In the genomic region with DNA sequence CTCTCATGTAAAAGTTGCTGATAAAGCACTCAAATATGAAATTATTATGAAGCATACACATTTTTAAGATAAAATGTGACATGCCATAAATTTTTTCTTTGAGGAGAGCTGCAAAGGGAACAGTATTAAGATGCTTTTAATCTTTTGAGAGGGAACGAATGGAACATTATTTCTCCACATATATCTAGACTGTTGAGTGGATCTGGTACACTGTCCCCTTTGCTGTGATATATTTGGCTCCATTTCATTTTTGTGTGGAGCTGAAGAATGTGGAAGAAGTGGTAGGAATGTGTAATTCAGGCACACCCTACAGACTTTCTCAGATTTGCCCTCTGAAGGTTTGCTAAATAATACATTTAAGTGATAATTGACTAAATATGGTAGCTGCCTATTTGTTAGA, we compare ENCODE assay signal across 14 cellular contexts. TPM values are rescaled to one million over a fixed set of nuclear protein-coding genes. Genes with fewer than 3 reads are reported as not detected.
DNase-seq lines count a peak whose midpoint lies in the region; ATAC-seq and TF ChIP-seq lines count a peak whose summit lies in the region.
"Had no signal": no experiment of that assay in that cellular context is flagged by ENCODE, and none has a peak within 500 bp of the region (broad histone marks: within the 10 kb centered on the region; RNA-seq: fewer than 3 reads in every experiment).

No MANE protein-coding gene starts in this region.

- ATAC-seq in Right ventricle myocardium superior (ENCODE audit: poor library complexity) (peak; percentile 22), left ventricle myocardium superior (no peak), upper lobe of right lung (peak; percentile 50), GM19452 (IDR thresholded peaks at IDR 0.05; ENCODE audit: unreplicated experiment) (no peak)
- ATAC-seq: naive thymus-derived CD8-positive, alpha-beta T cell; T-cell had no signal

- no peak overlapping the region for H3K4me3 ChIP-seq in astrocyte of the cerebellum (ENCODE audit: low read depth, low read length)
- no peak overlapping the region for H3K4me3 ChIP-seq in kidney epithelial cell (ENCODE audit: low read depth, low read length)
- H3K4me3 ChIP-seq in upper lobe of right lung: no peak overlapping the region
- no peak overlapping the region for H3K4me3 ChIP-seq in prostate gland
- H3K4me3 ChIP-seq: skin epidermis, testis had no signal

- H3K4me1 ChIP-seq in upper lobe of right lung: peaks cover 31% of the 10 kb centered on the region
- no peaks in the 10 kb centered on the region for H3K4me1 ChIP-seq in prostate gland (replicated peaks)
- H3K4me1 ChIP-seq: testis had no signal

- WGBS in prostate gland: 85% methylated on average over 1 of the region's 1 CpG

- DNase-seq in Right ventricle myocardium superior (no peak), left ventricle myocardium superior (no peak), astrocyte of the cerebellum (ENCODE audit: low read depth) (no peak), kidney epithelial cell (ENCODE audit: low read depth) (no peak), upper lobe of right lung (no peak), GM10248 (ENCODE audit: extremely low spot score) (no peak), prostate gland (ENCODE audit: low spot score) (no peak)
- DNase-seq: activated T-cell treated with anti-CD3 and anti-CD28 coated beads, Interleukin-2, amount 50 U/mL, for 24 hours; DMS53; naive thymus-derived CD8-positive, alpha-beta T cell; T-cell; testis had no signal

- H3K27ac ChIP-seq in upper lobe of right lung (no peak overlapping the region), prostate gland (no peak overlapping the region)
- H3K27ac ChIP-seq: skin epidermis, testis had no signal

- POLR2A ChIA-PET in GM10248 (lab: Yijun Ruan, JAX): no interaction called here

- no peaks in the 10 kb centered on the region for H3K36me3 ChIP-seq in kidney epithelial cell (ENCODE audit: control insufficient read depth, insufficient read depth, low read length)
- H3K36me3 ChIP-seq in upper lobe of right lung: peaks cover 3% of the 10 kb centered on the region
- H3K36me3 ChIP-seq in prostate gland: no peaks in the 10 kb centered on the region

- H3K9me3 ChIP-seq in upper lobe of right lung (no peaks in the 10 kb centered on the region), prostate gland (no peaks in the 10 kb centered on the region)
- H3K9me3 ChIP-seq: testis had no signal

- TF ChIP-seq POLR2A in prostate gland (IDR thresholded peaks at IDR 0.05): no peak

- H3K27me3 ChIP-seq in kidney epithelial cell (ENCODE audit: control insufficient read depth, insufficient read depth, low read length): no peaks in the 10 kb centered on the region
- no peaks in the 10 kb centered on the region for H3K27me3 ChIP-seq in upper lobe of right lung
- H3K27me3 ChIP-seq in prostate gland (replicated peaks; ENCODE audit: insufficient read depth): no peaks in the 10 kb centered on the region
- H3K27me3 ChIP-seq: testis had no signal

- peak; percentile 24 for TF ChIP-seq CTCF in astrocyte of the cerebellum (IDR thresholded peaks at IDR 0.05; ENCODE audit: low read depth, low read length, missing control alignments)
- TF ChIP-seq CTCF in kidney epithelial cell (IDR thresholded peaks at IDR 0.05; ENCODE audit: insufficient read depth, low read length, poor library complexity, severe bottlenecking): peak; percentile 18
- peak; percentile 10 for TF ChIP-seq CTCF in upper lobe of right lung (IDR thresholded peaks at IDR 0.05)
- TF ChIP-seq CTCF in GM10248 (IDR thresholded peaks at IDR 0.05; ENCODE audit: control extremely low read depth, extremely low read depth, low read depth, missing control alignments): no peak
- TF ChIP-seq CTCF in prostate gland (IDR thresholded peaks at IDR 0.05): no peak

- CTCF ChIA-PET in GM10248 (lab: Yijun Ruan, JAX): interaction anchor here (1.4 to 1.8 kb wide), 2 partner anchors 8 to 513 kb away, joined by 3 to 6 read pairs; no protein-coding TSS in a partner anchor

- in situ Hi-C loops in astrocyte of the cerebellum (cut with HindIII; ENCODE audit: low sequenced_read_pairs): no loop called here

- intact Hi-C loops in Right ventricle myocardium superior (cut with DNase I) (loop anchor here (5.0 kb wide), 1 partner anchor 617 kb away; no protein-coding TSS in a partner anchor), left ventricle myocardium superior (cut with micrococcal nuclease) (no loop called here), upper lobe of right lung (cut with DNase I) (no loop called here), prostate gland (cut with DNase I) (no loop called here)

RNA-seq across cellular contexts. Expression of gene PGM1, which starts 31.7 kb away (rescaled TPM):
- total RNA-seq in Right ventricle myocardium superior (283 TPM), left ventricle myocardium superior (329 TPM), kidney epithelial cell (36.2 and 47.7 TPM in 2 replicates), upper lobe of right lung (53.9 TPM), prostate gland (10 to 100 TPM; 49.5 to 54.7 TPM)

Comparison
In these comparisons a context has a peak if more than half of its experiments do, and no peak if none do; other contexts are left out.
1. ATAC-seq: peak in Right ventricle myocardium superior (single experiment) and upper lobe of right lung (single experiment); none in left ventricle myocardium superior (single experiment) and GM19452 (single experiment).
2. CTCF ChIP-seq: peak in astrocyte of the cerebellum (single experiment), kidney epithelial cell (single experiment) and upper lobe of right lung (single experiment); none in GM10248 (single experiment) and prostate gland (0 of 4).